Comparison of ENCODE assay signal across 23 cellular contexts in the genomic region with DNA sequence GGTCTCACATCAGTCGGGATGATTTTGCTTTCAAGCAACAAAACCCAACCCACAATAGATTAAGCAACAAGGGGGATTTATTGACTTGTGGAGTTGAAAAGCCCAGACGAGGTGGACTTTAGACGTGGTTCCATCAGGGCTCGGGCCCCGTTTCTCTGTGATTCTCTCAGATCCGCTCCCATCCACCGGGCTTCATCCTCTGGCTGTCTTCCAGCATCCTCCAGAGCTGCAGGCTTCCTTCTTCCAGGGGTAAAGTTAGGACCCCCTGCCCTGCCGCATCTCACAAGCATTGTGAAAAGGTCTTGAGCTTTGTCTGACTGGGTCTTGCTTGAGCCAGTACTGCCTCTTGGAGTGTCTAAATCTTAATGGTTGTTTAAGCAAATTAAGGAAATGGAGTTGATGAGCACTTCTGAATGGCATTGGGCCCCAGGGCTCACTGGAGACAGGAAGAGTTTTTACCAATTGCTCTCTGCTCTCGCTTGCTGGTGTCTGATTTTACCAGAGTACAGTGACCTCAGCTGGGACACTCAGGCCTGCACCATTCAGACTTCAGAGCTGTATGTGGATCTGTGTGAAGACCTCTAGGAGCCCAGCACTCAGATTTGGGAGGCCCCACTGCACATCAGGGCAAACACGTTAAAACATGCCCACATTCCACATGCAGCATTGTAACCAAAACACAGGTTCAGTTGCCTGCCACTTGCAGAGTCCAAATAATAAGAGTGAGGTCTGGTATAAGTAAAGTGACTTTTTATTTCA. TPM values are rescaled to one million over a fixed set of nuclear protein-coding genes. Genes with fewer than 3 reads are reported as not detected.
DNase-seq lines count a peak whose midpoint lies in the region; ATAC-seq and FAIRE-seq lines count a peak whose summit lies in the region.
"Had no signal": no experiment of that assay in that cellular context is flagged by ENCODE, and none has a peak within 500 bp of the region (broad histone marks: within the 10 kb centered on the region; RNA-seq: fewer than 3 reads in every experiment).

No MANE protein-coding gene starts in this region.

- FAIRE-seq in small intestine (lab: Jason Lieb, UNC) = no peak
- FAIRE-seq: endometrium, HTR-8/SVneo had no signal

- H3K27me3 ChIP-seq in small intestine (ENCODE audit: control insufficient read depth in 2 of 2, insufficient read depth in 2 of 2, low read length in 2 of 2) = no peaks in the 10 kb centered on the region
- H3K27me3 ChIP-seq: transverse colon had no signal

- no peaks in the 10 kb centered on the region for H3K9me3 Mint-ChIP-seq in activated T-helper 17 cell treated with anti-CD3 and anti-CD28 coated beads, Interleukin-2, amount 50 U/mL, for 72 hours
- H3K9me3 Mint-ChIP-seq: memory B cell had no signal

- H3K4me1 Mint-ChIP-seq in activated T-helper 17 cell treated with anti-CD3 and anti-CD28 coated beads, Interleukin-2, amount 50 U/mL, for 72 hours = no peaks in the 10 kb centered on the region
- H3K4me1 Mint-ChIP-seq: immature natural killer cell had no signal

- WGBS in small intestine, 3 donors = 31 to 61% (median 47%) methylated on average over 10 of the region's 10 CpGs

- H3K27me3 Mint-ChIP-seq in activated T-helper 17 cell treated with anti-CD3 and anti-CD28 coated beads, Interleukin-2, amount 50 U/mL, for 72 hours = no peaks in the 10 kb centered on the region
- H3K27me3 Mint-ChIP-seq: memory B cell, T-helper 17 cell had no signal

- DNase-seq in activated CD4-positive, CD25-positive, alpha-beta regulatory T cell treated with anti-CD3 and anti-CD28 coated beads, Interleukin-2, amount 50 U/mL, for 72 hours = peak; percentile 15
- DNase-seq in fibroblast of peridontal ligament (ENCODE audit: extremely low read depth) (peak; percentile 11), small intestine (peak; percentile 60), hepatic stellate cell (ENCODE audit: low spot score) (no peak), SKM-1 (lab: John Stamatoyannopoulos, UW; ENCODE audit: unreplicated experiment) (no peak)
- DNase-seq: 8988T; activated CD4-positive, alpha-beta T cell treated with anti-CD3 and anti-CD28 coated beads for 1 hour; DMS79; immature natural killer cell; MM.1S; NCI-H2029; NCI-H748 treated with DMSO at 0.1 percent for 48 hours; RPMI8226; T-helper 17 cell; transverse colon had no signal

- no peak overlapping the region for H3K27ac ChIP-seq in small intestine (ENCODE audit: low read depth in 1 of 2, low read length in 1 of 2)
- H3K27ac ChIP-seq: neutrophil, transverse colon had no signal

- H3K36me3 ChIP-seq in small intestine (ENCODE audit: control insufficient read depth in 2 of 2, insufficient read depth in 2 of 2, low read length in 2 of 2) = no peaks in the 10 kb centered on the region
- H3K36me3 ChIP-seq: neutrophil, transverse colon had no signal

- ATAC-seq in activated CD4-positive, CD25-positive, alpha-beta regulatory T cell treated with anti-CD3 and anti-CD28 coated beads, Interleukin-2, amount 50 U/mL, for 24 hours = no peak
- no peak for ATAC-seq in activated T-helper 17 cell treated with anti-CD3 and anti-CD28 coated beads, Interleukin-2, amount 50 U/mL, for 72 hours (replicated peaks)
- ATAC-seq in HG02973 (IDR thresholded peaks at IDR 0.05; ENCODE audit: unreplicated experiment) = no peak
- ATAC-seq: T-helper 17 cell had no signal

- peak overlapping the region; percentile 25 for H3K27ac Mint-ChIP-seq in activated T-helper 17 cell treated with anti-CD3 and anti-CD28 coated beads, Interleukin-2, amount 50 U/mL, for 72 hours
- H3K27ac Mint-ChIP-seq: memory B cell, T-helper 17 cell had no signal

- H3K4me1 ChIP-seq in small intestine (ENCODE audit: control insufficient read depth in 2 of 2, insufficient read depth in 1 of 2, low read depth in 1 of 2, low read length in 1 of 2) = peaks cover 0 to 3% of the 10 kb centered on the region in 2 donors

- H3K4me3 Mint-ChIP-seq in activated T-helper 17 cell treated with anti-CD3 and anti-CD28 coated beads, Interleukin-2, amount 50 U/mL, for 72 hours = no peak overlapping the region
- H3K4me3 Mint-ChIP-seq: immature natural killer cell, memory B cell, T-helper 17 cell had no signal

- H3K36me3 Mint-ChIP-seq in activated T-helper 17 cell treated with anti-CD3 and anti-CD28 coated beads, Interleukin-2, amount 50 U/mL, for 72 hours (ENCODE audit: low read depth) = peaks cover 2% of the 10 kb centered on the region

- no peaks in the 10 kb centered on the region for H3K9me3 ChIP-seq in small intestine (ENCODE audit: control insufficient read depth, low read depth)
- H3K9me3 ChIP-seq: neutrophil, transverse colon had no signal

- H3K4me3 ChIP-seq in small intestine (ENCODE audit: low read depth in 1 of 2, low read length in 2 of 2) = no peak overlapping the region
- H3K4me3 ChIP-seq: transverse colon had no signal

RNA-seq across cellular contexts. Expression of gene FTH1, which starts 13.5 kb away (rescaled TPM):
- 1,000 to 10,000 TPM in 1 of 2 donors, 100 to 1,000 TPM in 1; 701 to 1,114 TPM for total RNA-seq in activated T-helper 17 cell treated with anti-CD3 and anti-CD28 coated beads, Interleukin-2, amount 50 U/mL, for 72 hours
- polyA plus RNA-seq in small intestine = 1,000 to 10,000 TPM; 3,413 to 10,000 (median 8,961) TPM

RNA-seq across cellular contexts. Expression of gene BEST1, which starts 30.8 kb away (rescaled TPM):
- total RNA-seq in activated T-helper 17 cell treated with anti-CD3 and anti-CD28 coated beads, Interleukin-2, amount 50 U/mL, for 72 hours = under 1 TPM; 0.05 to 0.24 TPM
- 1 to 10 TPM; 2.7 to 4.7 (median 4.3) TPM for polyA plus RNA-seq in small intestine
- total RNA-seq: glomerular endothelial cell had no signal

Comparison
In these comparisons a context has a peak if more than half of its experiments do, and no peak if none do; other contexts are left out.
1. DNase-seq: peak in activated CD4-positive, CD25-positive, alpha-beta regulatory T cell treated with anti-CD3 and anti-CD28 coated beads, Interleukin-2, amount 50 U/mL, for 72 hours (single experiment), fibroblast of peridontal ligament (single experiment) and small intestine (single experiment); none in hepatic stellate cell (single experiment) and SKM-1 (single experiment).